ENCODE assay signal across 1 cellular context in the genomic region with DNA sequence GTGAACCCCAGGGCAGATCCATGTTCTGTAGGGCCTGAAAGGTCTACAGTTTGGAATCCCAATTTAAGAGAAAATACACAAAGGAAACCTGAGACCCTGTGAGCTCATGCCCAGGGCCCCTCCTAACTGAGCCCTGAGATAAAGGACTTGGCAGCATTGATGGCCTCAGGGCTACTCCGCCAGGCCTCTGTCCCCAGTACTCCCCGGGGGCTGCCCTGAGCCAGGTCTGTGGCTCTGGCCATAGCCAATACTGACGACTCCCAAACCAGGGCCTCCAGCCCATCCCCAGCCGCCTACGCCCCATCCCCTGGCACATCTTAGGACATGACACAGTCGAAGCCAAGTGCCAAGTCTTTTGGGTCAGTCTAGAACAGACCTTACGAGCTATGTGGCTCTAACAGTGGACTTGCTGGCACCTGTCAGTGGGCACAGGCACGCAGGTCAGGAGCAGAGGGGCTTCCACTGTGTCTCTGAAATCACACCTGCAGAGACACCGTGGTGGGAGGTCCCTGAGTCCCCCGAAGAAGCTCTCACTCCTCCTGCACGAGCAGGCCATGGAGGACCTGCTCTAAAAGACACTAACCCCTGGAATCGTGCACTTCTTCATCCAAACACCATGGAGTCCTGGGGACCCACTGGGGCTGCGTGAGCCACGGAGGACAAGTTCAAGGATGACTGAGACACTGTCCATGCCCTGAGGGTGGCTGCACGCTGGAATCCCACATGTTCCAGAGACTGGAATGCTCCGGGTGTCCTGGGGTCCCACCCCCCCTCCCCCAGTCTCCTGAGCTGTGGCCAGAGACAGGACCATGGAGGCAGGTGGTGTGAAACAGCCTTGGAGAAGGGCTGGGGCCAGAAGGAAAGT.
TF ChIP-seq lines count a peak whose summit lies in the region.

No MANE protein-coding gene starts in this region.

TF ChIP-seq in H1, 55 proteins besides CTCF, POLR2A, EP300 and RAD21:
- TF ChIP-seq SIX5 (IDR thresholded peaks at IDR 0.05; ENCODE audit: low read depth, low read length) (no peak), GTF2F1 (IDR thresholded peaks at IDR 0.05; ENCODE audit: borderline replicate concordance, low read depth, low read length) (no peak), CBX8 (IDR thresholded peaks at IDR 0.05; ENCODE audit: borderline replicate concordance, low read depth, low read length) (no peak), PHF8 (conservative IDR thresholded peaks at IDR 0.05; ENCODE audit: low read depth, low read length) (no peak), ASH2L (IDR thresholded peaks at IDR 0.05; ENCODE audit: low read length) (no peak), SP4 (IDR thresholded peaks at IDR 0.05; ENCODE audit: low read length) (no peak), SAP30 (IDR thresholded peaks at IDR 0.05; ENCODE audit: insufficient read depth, insufficient replicate concordance, low read length) (no peak), BACH1 (IDR thresholded peaks at IDR 0.05; ENCODE audit: low read length) (no peak), MAFK (IDR thresholded peaks at IDR 0.05; ENCODE audit: low read depth, low read length) (no peak), CHD2 (IDR thresholded peaks at IDR 0.05; ENCODE audit: low read length) (no peak), JUND (IDR thresholded peaks at IDR 0.05; ENCODE audit: low read length) (no peak), NANOG (IDR thresholded peaks at IDR 0.05; ENCODE audit: insufficient read depth, low read depth, low read length, poor library complexity, severe bottlenecking) (no peak)
- TF ChIP-seq, protein P1, sequence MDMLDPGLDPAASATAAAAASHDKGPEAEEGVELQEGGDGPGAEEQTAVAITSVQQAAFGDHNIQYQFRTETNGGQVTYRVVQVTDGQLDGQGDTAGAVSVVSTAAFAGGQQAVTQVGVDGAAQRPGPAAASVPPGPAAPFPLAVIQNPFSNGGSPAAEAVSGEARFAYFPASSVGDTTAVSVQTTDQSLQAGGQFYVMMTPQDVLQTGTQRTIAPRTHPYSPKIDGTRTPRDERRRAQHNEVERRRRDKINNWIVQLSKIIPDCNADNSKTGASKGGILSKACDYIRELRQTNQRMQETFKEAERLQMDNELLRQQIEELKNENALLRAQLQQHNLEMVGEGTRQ (IDR thresholded peaks at IDR 0.05; ENCODE audit: low read length), result no peak
